ENCODE assay signal across 27 cellular contexts in genomic region chrX:3403748-3404147, GRCh38. TPM values are rescaled to one million over a fixed set of nuclear protein-coding genes. Genes with fewer than 3 reads are reported as not detected.
"Had no signal": no experiment of that assay in that cellular context is flagged by ENCODE, and none has a peak within 500 bp of the region (broad histone marks: within the 10 kb centered on the region; RNA-seq: fewer than 3 reads in every experiment).

No MANE protein-coding gene starts in this region.

- ATAC-seq: activated CD8-positive, alpha-beta memory T cell treated with anti-CD3 and anti-CD28 coated beads, Interleukin-2, amount 10 ng/mL, durations not matched to agents 7 days and 5 days; body of pancreas; foreskin keratinocyte; left lobe of liver; right lobe of liver; T-cell; WTC11 had no signal

- H3K4me3 ChIP-seq: body of pancreas, esophagus muscularis mucosa, prostate gland, right lobe of liver, spleen, tibial artery had no signal

- H3K27me3 ChIP-seq: body of pancreas, esophagus muscularis mucosa, foreskin keratinocyte, right lobe of liver, spleen, tibial artery had no signal

- FAIRE-seq: kidney had no signal

- H3K36me3 ChIP-seq: esophagus muscularis mucosa, prostate gland, right lobe of liver, spleen, tibial artery had no signal

- H3K4me1 ChIP-seq: esophagus muscularis mucosa, foreskin keratinocyte, prostate gland, right lobe of liver, spleen, tibial artery had no signal

- H3K9me3 ChIP-seq: body of pancreas, esophagus muscularis mucosa, prostate gland, spleen, tibial artery had no signal

- H3K27ac ChIP-seq: body of pancreas, esophagus muscularis mucosa, foreskin keratinocyte, prostate gland, right lobe of liver, spleen, tibial artery had no signal

- DNase-seq: activated CD4-positive, alpha-beta memory T cell treated with anti-CD3 and anti-CD28 coated beads, Interleukin-2, amount 10 ng/mL, durations not matched to agents 7 days and 5 days; activated CD4-positive, alpha-beta T cell treated with anti-CD3 and anti-CD28 coated beads for 4 hours; activated CD8-positive, alpha-beta memory T cell treated with anti-CD3 and anti-CD28 coated beads, Interleukin-2, amount 10 ng/mL, durations not matched to agents 7 days and 5 days; activated naive CD8-positive, alpha-beta T cell treated with anti-CD3 and anti-CD28 coated beads for 36 hours; amygdala; body of pancreas; central memory CD4-positive, alpha-beta T cell; cortex of kidney; effector CD8-positive, alpha-beta T cell; glutamatergic neuron; hypothalamus; kidney; naive B cell; right lobe of liver; spleen; stimulated activated CD4-positive, alpha-beta T cell treated with anti-CD3 and anti-CD28 coated beads, Interleukin-1b, Interleukin-23, amount 100 ng/mL, for 48 hours; stimulated activated CD8-positive, alpha-beta memory T cell treated with anti-CD3 and anti-CD28 coated beads, Interleukin-4, amount 100 ng/mL, for 48 hours; stimulated activated naive CD4-positive, alpha-beta T cell; substantia nigra; T-cell; tibial artery had no signal

RNA-seq across cellular contexts. Expression of gene MXRA5, which starts 57.3 kb away (rescaled TPM):
- total RNA-seq: activated CD4-positive, alpha-beta memory T cell treated with anti-CD3 and anti-CD28 coated beads, Interleukin-2, amount 10 ng/mL, durations not matched to agents 7 days and 5 days; activated CD8-positive, alpha-beta memory T cell treated with anti-CD3 and anti-CD28 coated beads, Interleukin-2, amount 10 ng/mL, durations not matched to agents 7 days and 5 days; activated naive CD8-positive, alpha-beta T cell treated with anti-CD3 and anti-CD28 coated beads for 36 hours; mononuclear cell had no signal
